ENCODE assay signal across 11 cellular contexts in the genomic region with DNA sequence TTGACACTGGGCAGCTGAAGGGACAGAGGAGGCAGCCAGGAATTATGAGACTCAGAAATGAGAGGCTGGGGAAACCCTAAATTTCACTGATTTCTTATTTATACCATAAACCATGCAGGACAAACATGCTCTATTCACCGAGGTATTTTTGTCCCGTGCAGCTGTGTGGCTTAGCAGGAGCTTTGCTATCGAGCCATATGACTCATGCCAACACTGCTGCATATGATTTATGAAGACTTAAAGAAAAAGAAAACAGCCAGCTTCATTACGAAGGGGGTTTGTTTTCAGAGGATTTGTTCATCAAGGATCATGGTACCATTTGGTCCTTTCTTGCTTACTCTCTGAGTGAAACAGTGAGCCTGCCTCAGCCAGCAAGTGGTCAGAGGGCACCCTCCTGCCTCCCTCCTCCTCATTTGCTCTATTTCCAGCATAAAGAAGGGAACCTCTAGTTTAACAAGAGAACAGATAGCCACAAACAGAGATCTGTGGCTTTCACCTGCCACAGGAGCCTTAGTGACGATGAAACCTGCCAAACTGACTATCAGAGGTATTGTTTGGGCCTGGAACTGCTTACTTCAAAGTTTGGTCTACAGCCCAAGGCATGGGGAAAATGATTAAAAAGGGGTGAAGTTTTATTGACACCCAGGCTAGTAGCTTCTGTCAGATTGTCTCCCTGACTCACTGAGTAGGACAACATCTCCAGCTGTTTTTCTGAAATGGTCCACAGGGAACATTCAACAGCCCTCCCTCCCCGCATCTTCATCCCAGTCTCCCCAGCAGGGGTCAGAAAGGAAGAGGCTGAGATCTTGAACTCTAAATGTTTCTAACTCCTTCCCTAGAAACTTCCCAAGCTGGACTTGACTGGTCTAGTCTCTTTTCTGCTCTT.
DNase-seq lines count a peak whose midpoint lies in the region; ATAC-seq, FAIRE-seq and TF ChIP-seq lines count a peak whose summit lies in the region.
"Had no signal": no experiment of that assay in that cellular context is flagged by ENCODE, and none has a peak within 500 bp of the region (broad histone marks: within the 10 kb centered on the region; RNA-seq: fewer than 3 reads in every experiment).

No MANE protein-coding gene starts in this region.

- no peaks in the 10 kb centered on the region for H4K20me1 ChIP-seq in GM23338 (replicated peaks; ENCODE audit: insufficient read depth)
- H4K20me1 ChIP-seq in endothelial cell of umbilical vein (replicated peaks; ENCODE audit: control insufficient read depth, extremely low read depth, insufficient read depth, low read length), result no peaks in the 10 kb centered on the region

- intact Hi-C loops in endothelial cell of umbilical vein (cut with micrococcal nuclease) (no loop called here), sigmoid colon (cut with DNase I) (loop anchor here (5.0 kb wide), 1 partner anchor 47 kb away; no protein-coding TSS in a partner anchor)

- dilution Hi-C loops in endothelial cell of umbilical vein (cut with MboI; ENCODE audit: extremely low pct_ligation_motif_present, low sequenced_read_pairs), result no loop called here

- no peak overlapping the region for H3K9ac ChIP-seq in endothelial cell of umbilical vein (replicated peaks; ENCODE audit: extremely low read depth, insufficient read depth, low read length)

- H3K27me3 ChIP-seq in GM23338 (ENCODE audit: insufficient read depth) (no peaks in the 10 kb centered on the region), endothelial cell of umbilical vein (ENCODE audit: control insufficient read depth in 2 of 2, insufficient read depth in 2 of 2, low read length in 2 of 2) (no peaks in the 10 kb centered on the region), sigmoid colon (no peaks in the 10 kb centered on the region)
- H3K27me3 ChIP-seq: tibial artery had no signal

- H3K9me3 ChIP-seq in endothelial cell of umbilical vein (replicated peaks; ENCODE audit: control insufficient read depth, insufficient read depth, low read length) (no peaks in the 10 kb centered on the region), sigmoid colon (no peaks in the 10 kb centered on the region)
- H3K9me3 ChIP-seq: tibial artery had no signal

- no peaks in the 10 kb centered on the region for H3K9me1 ChIP-seq in endothelial cell of umbilical vein (replicated peaks; ENCODE audit: control insufficient read depth, extremely low read depth, insufficient read depth, low read length)

- H3K4me1 ChIP-seq in GM23338 (ENCODE audit: insufficient read depth) (peaks cover 22% of the 10 kb centered on the region), endothelial cell of umbilical vein (ENCODE audit: control insufficient read depth, extremely low read depth, insufficient read depth, low read length) (peaks cover 29% of the 10 kb centered on the region), sigmoid colon (peaks cover 0 to 46% (median 42%) of the 10 kb centered on the region in 4 donors)

- H3K4me3 ChIP-seq in GM23338 (no peak overlapping the region), endothelial cell of umbilical vein (replicated peaks in 1 of 3; ENCODE audit: insufficient read depth in 1 of 3, low read depth in 1 of 3, low read length in 3 of 3) (no peak overlapping the region), sigmoid colon (no peak overlapping the region)
- H3K4me3 ChIP-seq: tibial artery had no signal

- H2AFZ ChIP-seq in GM23338 (peak overlapping the region; percentile 66), endothelial cell of umbilical vein (ENCODE audit: low read depth, low read length) (peak overlapping the region; percentile 91)

- TF ChIP-seq EP300 in sigmoid colon (IDR thresholded peaks at IDR 0.05), result no peak

- POLR2A ChIA-PET in endothelial cell of umbilical vein (lab: Charles Lee), result no interaction called here

- H3K4me1 Mint-ChIP-seq in GM23338, result peaks cover 49% of the 10 kb centered on the region
- no peaks in the 10 kb centered on the region for H3K4me1 Mint-ChIP-seq in effector memory CD8-positive, alpha-beta T cell (ENCODE audit: low read depth in 2 of 2)

- ATAC-seq in GM23338 (no peak), GM18520 (IDR thresholded peaks at IDR 0.05; ENCODE audit: unreplicated experiment) (no peak)
- no peak for ATAC-seq in effector memory CD8-positive, alpha-beta T cell (replicated peaks)
- ATAC-seq: T-helper 17 cell had no signal

- H3K9me2 ChIP-seq in GM23338 (ENCODE audit: insufficient read depth), result no peaks in the 10 kb centered on the region

- 54 to 80% methylated on average over 6 of the region's 6 CpGs for WGBS in sigmoid colon, 2 donors

- H3K36me3 ChIP-seq in GM23338 (ENCODE audit: insufficient read depth) (no peaks in the 10 kb centered on the region), endothelial cell of umbilical vein (ENCODE audit: control insufficient read depth in 2 of 2, extremely low read depth in 1 of 2, insufficient read depth in 2 of 2, low read length in 2 of 2) (no peaks in the 10 kb centered on the region), sigmoid colon (no peaks in the 10 kb centered on the region)
- H3K36me3 ChIP-seq: tibial artery had no signal

- CTCF ChIA-PET in endothelial cell of umbilical vein (lab: Charles Lee), result interaction anchor here (0.6 to 2.0 kb wide), 9 partner anchors 9 to 624 kb away, joined by 3 to 7 read pairs (median 4); no protein-coding TSS in a partner anchor

- no peak for TF ChIP-seq POLR2A in endothelial cell of umbilical vein (IDR thresholded peaks at IDR 0.05; ENCODE audit: low read depth, low read length)
- TF ChIP-seq POLR2A in sigmoid colon (IDR thresholded peaks at IDR 0.05), result no peak

- DNase-seq in GM23338 (ENCODE audit: low spot score) (no peak), RKO (ENCODE audit: low spot score) (peak; percentile 45), endothelial cell of umbilical vein (ENCODE audit: low read depth, low spot score) (peak; percentile 84), sigmoid colon (no peak), SKM-1 treated with dmso at 0.1 percent for 144 hours (lab: John Stamatoyannopoulos, UW; ENCODE audit: unreplicated experiment) (no peak)
- no peak for DNase-seq in effector memory CD8-positive, alpha-beta T cell
- DNase-seq: stimulated activated CD4-positive, alpha-beta T cell treated with anti-CD3 and anti-CD28 coated beads, Interleukin-12 subunit alpha, Interleukin-12 subunit beta, amount 100 ng/mL, for 4 hours; T-helper 17 cell; tibial artery had no signal

- no peak overlapping the region for H3K27ac Mint-ChIP-seq in GM23338
- no peak overlapping the region for H3K27ac Mint-ChIP-seq in effector memory CD8-positive, alpha-beta T cell
- H3K27ac Mint-ChIP-seq: T-helper 17 cell had no signal

- no peak overlapping the region for H3K4me3 Mint-ChIP-seq in GM23338
- H3K4me3 Mint-ChIP-seq in effector memory CD8-positive, alpha-beta T cell, result no peak overlapping the region
- H3K4me3 Mint-ChIP-seq: T-helper 17 cell had no signal

- no peak; a peak in 1 of 4 replicates for TF ChIP-seq CTCF in GM23338 (conservative IDR thresholded peaks at IDR 0.05; ENCODE audit: low read depth in 2 of 2)
- no peak for TF ChIP-seq CTCF in endothelial cell of umbilical vein (IDR thresholded peaks at IDR 0.05; ENCODE audit: extremely low read depth in 1 of 2, insufficient read depth in 1 of 2, low read depth in 1 of 2, low read length in 2 of 2)
- no peak for TF ChIP-seq CTCF in sigmoid colon (IDR thresholded peaks at IDR 0.05)

- H3K79me2 ChIP-seq in GM23338 (replicated peaks; ENCODE audit: insufficient read depth) (no peaks in the 10 kb centered on the region), endothelial cell of umbilical vein (ENCODE audit: control insufficient read depth, insufficient read depth, low read length) (no peaks in the 10 kb centered on the region)

- no peaks in the 10 kb centered on the region for H3K9me3 Mint-ChIP-seq in GM23338
- H3K9me3 Mint-ChIP-seq in effector memory CD8-positive, alpha-beta T cell, result no peaks in the 10 kb centered on the region

- H3F3A ChIP-seq in GM23338 (replicated peaks; ENCODE audit: low read depth), result 0 out of 2 replicates have a peak, but pooled peaks cover 5% of the 10 kb centered on the region

- H3K36me3 Mint-ChIP-seq in GM23338 (ENCODE audit: low read depth), result no peaks in the 10 kb centered on the region
- no peaks in the 10 kb centered on the region for H3K36me3 Mint-ChIP-seq in effector memory CD8-positive, alpha-beta T cell (ENCODE audit: insufficient read depth)

- FAIRE-seq in endothelial cell of umbilical vein (lab: Jason Lieb, UNC), result peak; percentile 83
- FAIRE-seq: bronchial epithelial cell had no signal

- no peak overlapping the region for H3K27ac ChIP-seq in GM23338 (ENCODE audit: low read depth)
- H3K27ac ChIP-seq in endothelial cell of umbilical vein (ENCODE audit: insufficient read depth, low read depth, low read length), result peak overlapping the region; percentile 15
- peak overlapping the region in 3 of 4 donors; percentile 47 to 60 (median 47) for H3K27ac ChIP-seq in sigmoid colon
- H3K27ac ChIP-seq: tibial artery had no signal

- BruUV-seq in endothelial cell of umbilical vein (replicated peaks; lab: Mats Ljungman, UMichigan), result no TSS peak

- H3K27me3 Mint-ChIP-seq in GM23338 (ENCODE audit: insufficient read depth, low read depth, poor library complexity), result peaks cover 9% of the 10 kb centered on the region
- peaks cover 25 to 59% of the 10 kb centered on the region in 2 donors for H3K27me3 Mint-ChIP-seq in effector memory CD8-positive, alpha-beta T cell

- H3K4me2 ChIP-seq in GM23338 (no peak overlapping the region), endothelial cell of umbilical vein (ENCODE audit: insufficient read depth, low read length) (peak overlapping the region; percentile 49)

TF ChIP-seq in endothelial cell of umbilical vein, 7 proteins besides CTCF, POLR2A, EP300 and RAD21:
- TF ChIP-seq JUN (IDR thresholded peaks at IDR 0.05; ENCODE audit: borderline replicate concordance, insufficient read depth, insufficient read length, low read depth) (peak; percentile 66), POLR2AphosphoS5 (IDR thresholded peaks at IDR 0.05; ENCODE audit: insufficient read depth, low read depth, low read length) (no peak), FOS (IDR thresholded peaks at IDR 0.05; ENCODE audit: borderline replicate concordance, insufficient read depth, low read length) (peak; percentile 80)

Comparison
In these comparisons a context has a peak if more than half of its experiments do, and no peak if none do; other contexts are left out.
1. DNase-seq: peak in RKO (single experiment) and endothelial cell of umbilical vein (single experiment); none in GM23338 (single experiment), sigmoid colon (single experiment), SKM-1 treated with dmso at 0.1 percent for 144 hours (single experiment) and effector memory CD8-positive, alpha-beta T cell (0 of 3).